8 cellular contexts compared by ENCODE assay signal in the genomic region with DNA sequence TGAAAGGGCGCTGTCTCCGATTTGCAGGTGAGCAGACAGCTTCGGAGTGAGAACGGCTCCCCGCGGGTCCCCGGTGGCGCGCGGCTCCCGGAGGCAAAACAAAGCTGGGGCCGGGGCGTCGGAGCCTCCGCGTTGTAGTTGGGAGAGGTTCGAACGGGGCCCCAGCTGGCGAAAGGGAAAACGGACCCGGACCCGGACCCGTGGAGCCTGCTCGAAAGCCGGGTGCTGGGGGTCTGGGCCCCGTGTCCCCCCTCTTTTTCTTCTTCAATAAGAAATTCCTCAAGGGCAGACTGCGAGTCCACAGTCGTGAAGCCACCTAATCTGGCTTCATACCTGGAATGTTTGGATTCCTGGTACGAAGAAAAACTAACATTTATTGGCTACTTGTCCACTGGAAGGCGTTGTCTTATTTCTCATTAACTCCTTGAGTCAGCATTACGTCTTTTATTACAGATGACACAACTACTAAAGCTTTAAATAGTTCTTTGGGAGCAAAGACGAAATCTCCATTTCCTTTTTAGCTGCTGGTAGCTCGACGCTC. TPM values are rescaled to one million over a fixed set of nuclear protein-coding genes. Genes with fewer than 3 reads are reported as not detected.
DNase-seq lines count a peak whose midpoint lies in the region; ATAC-seq and TF ChIP-seq lines count a peak whose summit lies in the region.

No MANE protein-coding gene starts in this region.

- DNase-seq in H4 (ENCODE audit: low spot score) (peak; percentile 26), RPMI8226 (peak; percentile 5), body of pancreas (peak; percentile 43 to 59 (median 52)), renal cortical epithelial cell (ENCODE audit: low read depth) (peak; percentile 96), NCI-H2171 treated with DMSO at 0.1 percent for 48 hours (lab: John Stamatoyannopoulos, UW) (no peak), NCI-H1436 (lab: John Stamatoyannopoulos, UW) (no peak)

- peak in 1 of 3 donors; percentile 16 for TF ChIP-seq POLR2A in body of pancreas (IDR thresholded peaks at IDR 0.05)

- H3K36me3 ChIP-seq in body of pancreas (replicated peaks in 1 of 2; ENCODE audit: insufficient read depth in 1 of 2, low read depth in 2 of 2): no peaks in the 10 kb centered on the region

- peak; percentile 61 for ATAC-seq in body of pancreas

- TF ChIP-seq CTCF in 22Rv1 (IDR thresholded peaks at IDR 0.05): peak; percentile 15; the same call in 1 of the 2 replicates
- peak in 1 of 7 experiments; percentile 24 for TF ChIP-seq CTCF in body of pancreas (IDR thresholded peaks at IDR 0.05)

- H3K9me3 ChIP-seq in body of pancreas: no peaks in the 10 kb centered on the region

- H3K4me1 ChIP-seq in body of pancreas: peaks cover 30% of the 10 kb centered on the region

- H3K27ac ChIP-seq in 22Rv1 (peak overlapping the region; percentile 99), body of pancreas (peak overlapping the region; percentile 98 to 100 (median 99))

- H3K4me3 ChIP-seq in body of pancreas (peak overlapping the region; percentile 35 to 91), iPS-11a (ENCODE audit: low read depth, low read length) (peak overlapping the region; percentile 91)

- intact Hi-C loops in body of pancreas (cut with DNase I): no loop called here

- H3K27me3 ChIP-seq in body of pancreas: no peaks in the 10 kb centered on the region

- 0 to 1% methylated on average over 10 to 34 of the region's 34 CpGs for WGBS in body of pancreas, 2 donors

RNA-seq across cellular contexts. Expression of a gene that starts 0.6 kb away (rescaled TPM):
- total RNA-seq in H4 (2014; rRNA removed; shearing (Covaris generic)): 53.3 and 63.0 TPM in 2 replicates
- total RNA-seq in body of pancreas: 10 to 100 TPM; 26.0 to 51.1 TPM
- 48.3 and 62.1 TPM in 2 replicates for total RNA-seq in renal cortical epithelial cell

RNA-seq across cellular contexts. Expression of a gene that starts 26.6 kb away (rescaled TPM):
- 126 and 169 TPM in 2 replicates for total RNA-seq in H4 (2014; rRNA removed; shearing (Covaris generic))
- total RNA-seq in body of pancreas: 10 to 100 TPM; 54.7 to 94.2 TPM
- total RNA-seq in renal cortical epithelial cell: 88.7 and 123 TPM in 2 replicates

Comparison
In these comparisons a context has a peak if more than half of its experiments do, and no peak if none do; other contexts are left out.
1. DNase-seq: peak in H4 (single experiment), RPMI8226 (single experiment), body of pancreas (4 of 4) and renal cortical epithelial cell (single experiment); none in NCI-H2171 treated with DMSO at 0.1 percent for 48 hours (single experiment) and NCI-H1436 (single experiment).